9 cellular contexts compared by ENCODE assay signal in genomic region chr9:95504053-95504963, GRCh38. TPM values are rescaled to one million over a fixed set of nuclear protein-coding genes. Genes with fewer than 3 reads are reported as not detected.
DNase-seq lines count a peak whose midpoint lies in the region; ATAC-seq, FAIRE-seq and TF ChIP-seq lines count a peak whose summit lies in the region.
"Had no signal": no experiment of that assay in that cellular context is flagged by ENCODE, and none has a peak within 500 bp of the region (broad histone marks: within the 10 kb centered on the region; RNA-seq: fewer than 3 reads in every experiment).

No MANE protein-coding gene starts in this region.

- POLR2A ChIA-PET in AG04449 (lab: Yijun Ruan, JAX) (no interaction called here), K562 (lab: Yijun Ruan, JAX) (interaction anchor here (0.7 to 1.2 kb wide), 4 partner anchors 10 to 467 kb away, joined by 3 to 5 read pairs (median 4); no protein-coding TSS in a partner anchor)

- TF ChIP-seq RAD21 in K562 (CRISPR knock-in tag; conservative IDR thresholded peaks at IDR 0.05 in 1 of 2, IDR thresholded peaks at IDR 0.05 in 1 of 2), result peak in 1 of 2 experiments; percentile 9; a peak in 2 of 4 replicates
- TF ChIP-seq RAD21 in liver (IDR thresholded peaks at IDR 0.05), result no peak

- H3K9me1 ChIP-seq in K562 (ENCODE audit: control insufficient read depth, insufficient read depth, low read length), result no peaks in the 10 kb centered on the region

- H4K20me1 ChIP-seq in K562 (replicated peaks; ENCODE audit: control insufficient read depth, insufficient read depth, low read length), result peaks cover 8% of the 10 kb centered on the region; the same call in 1 of the 2 replicates

- H3K4me2 ChIP-seq in K562 (ENCODE audit: insufficient read depth, low read length), result peak overlapping the region; percentile 62

- no peak overlapping the region for H3K27ac ChIP-seq in K562 (ENCODE audit: extremely low read depth, low read depth, low read length)
- H3K27ac ChIP-seq in liver (ENCODE audit: low read depth in 1 of 2, low read length in 2 of 2), result no peak overlapping the region
- H3K27ac ChIP-seq in vagina, result no peak overlapping the region

- H3K79me2 ChIP-seq in K562 (ENCODE audit: control insufficient read depth, insufficient read depth, low read length), result peaks cover 51% of the 10 kb centered on the region

- H3K27me3 ChIP-seq in K562 (ENCODE audit: control insufficient read depth in 2 of 2, insufficient read depth in 2 of 2, low read length in 2 of 2) (no peaks in the 10 kb centered on the region), liver (ENCODE audit: control insufficient read depth in 4 of 4, insufficient read depth in 4 of 4, low read length in 3 of 4) (no peaks in the 10 kb centered on the region), vagina (no peaks in the 10 kb centered on the region)

- H3K36me3 ChIP-seq in K562 (ENCODE audit: control insufficient read depth, insufficient read depth, low read length) (no peaks in the 10 kb centered on the region), liver (ENCODE audit: control insufficient read depth in 4 of 4, insufficient read depth in 3 of 4, low read depth in 1 of 4, low read length in 3 of 4) (no peaks in the 10 kb centered on the region), vagina (no peaks in the 10 kb centered on the region)

- intact Hi-C loops in K562 (cut with micrococcal nuclease) (loop anchor here (2.0 kb wide), 1 partner anchor 42 kb away; no protein-coding TSS in a partner anchor), vagina (cut with DNase I) (no loop called here)

- H2AFZ ChIP-seq in K562 (ENCODE audit: low read depth, low read length), result no peak overlapping the region

- ATAC-seq in K562, result peak; percentile 37
- ATAC-seq in HG02588 (IDR thresholded peaks at IDR 0.05; ENCODE audit: unreplicated experiment), result no peak
- no peak for ATAC-seq in HG03457 (IDR thresholded peaks at IDR 0.05; ENCODE audit: unreplicated experiment)

- peak; percentile 78 for FAIRE-seq in K562 (lab: Jason Lieb, UNC)

- no peak for DNase-seq in AG04449 (ENCODE audit: low read depth, low spot score)
- peak; percentile 17 for DNase-seq in HT1080 (ENCODE audit: low read depth)
- peak; percentile 51 to 79 (median 64) for DNase-seq in K562 (ENCODE audit: extremely low read depth in 1 of 4, low spot score in 3 of 4)
- no peak for DNase-seq in NCI-H1092 treated with DMSO at 0.1 percent for 48 hours (lab: John Stamatoyannopoulos, UW)
- no peak for DNase-seq in vagina (ENCODE audit: extremely low spot score in 2 of 2)
- DNase-seq: NCI-H187 treated with DMSO at 0.1 percent for 48 hours had no signal

- no peak for TF ChIP-seq EP300 in K562 (IDR thresholded peaks at IDR 0.05; ENCODE audit: low read length)

- 24% methylated on average over 15 of the region's 15 CpGs for WGBS in K562 (ENCODE audit: insufficient coverage, low coverage, missing lambda C conversion rate)
- 78% methylated on average over 15 of the region's 15 CpGs for WGBS in liver

- H3K9me3 ChIP-seq in K562 (replicated peaks; ENCODE audit: control insufficient read depth, insufficient read depth, low read depth, low read length) (no peaks in the 10 kb centered on the region), liver (ENCODE audit: control insufficient read depth in 4 of 4, low read length in 3 of 4) (no peaks in the 10 kb centered on the region), vagina (no peaks in the 10 kb centered on the region)

- TF ChIP-seq CTCF in AG04449 (IDR thresholded peaks at IDR 0.05; ENCODE audit: insufficient read depth, low read length, missing control alignments) (peak; percentile 17), K562 (IDR thresholded peaks at IDR 0.05 in 2 of 3, conservative IDR thresholded peaks at IDR 0.05 in 1 of 3; ENCODE audit: insufficient read depth in 2 of 3, low read depth in 1 of 3, low read length in 3 of 3) (peak; percentile 29 to 38 (median 31); a peak in 2 of 6 replicates), liver (IDR thresholded peaks at IDR 0.05; ENCODE audit: low read depth, low read length, missing input control) (no peak), vagina (IDR thresholded peaks at IDR 0.05) (no peak)

- TF ChIP-seq POLR2A in K562 (conservative IDR thresholded peaks at IDR 0.05), result no peak
- TF ChIP-seq POLR2A in vagina (IDR thresholded peaks at IDR 0.05), result no peak

- no TSS peak for BruUV-seq in K562 (replicated peaks; lab: Mats Ljungman, UMichigan)

- H3K9ac ChIP-seq in K562 (ENCODE audit: insufficient read depth in 1 of 2, low read depth in 2 of 2, low read length in 2 of 2) (peak overlapping the region in 1 of 2 experiments; percentile 45; a peak in 2 of 4 replicates), liver (ENCODE audit: low read depth in 1 of 2, low read length in 2 of 2) (no peak overlapping the region)

- in situ Hi-C loops in K562 (cut with MboI), result no loop called here

- CTCF ChIA-PET in AG04449 (lab: Yijun Ruan, JAX) (interaction anchor here (0.6 kb wide), 1 partner anchor 56 kb away, joined by 3 read pairs; no protein-coding TSS in a partner anchor), K562 (lab: Yijun Ruan, JAX; ENCODE audit: low intra/inter-chr PET ratio) (interaction anchor here (0.6 kb wide), 1 partner anchor 316 kb away, joined by 4 read pairs; no protein-coding TSS in a partner anchor)

- peak overlapping the region; percentile 13 for H3K4me3 ChIP-seq in AG04449 (ENCODE audit: low read depth, low read length)
- H3K4me3 ChIP-seq in K562, result peak overlapping the region; percentile 84; the same call in 1 of the 2 replicates
- no peak overlapping the region for H3K4me3 ChIP-seq in liver (ENCODE audit: low read depth in 1 of 3, low read length in 3 of 3)
- no peak overlapping the region for H3K4me3 ChIP-seq in vagina

- H3K4me1 ChIP-seq in K562 (replicated peaks in 1 of 2; ENCODE audit: control insufficient read depth in 2 of 2, insufficient read depth in 2 of 2, low read length in 2 of 2), result peaks cover 19 to 37% of the 10 kb centered on the region in 2 experiments; a peak in 4 of 5 replicates
- peaks cover 0 to 16% (median 10%) of the 10 kb centered on the region in 4 donors for H3K4me1 ChIP-seq in liver (ENCODE audit: control insufficient read depth in 4 of 4, insufficient read depth in 4 of 4, low read length in 3 of 4)
- H3K4me1 ChIP-seq in vagina, result peaks cover 46% of the 10 kb centered on the region

TF ChIP-seq in liver, 16 proteins besides CTCF, POLR2A, EP300 and RAD21:
- TF ChIP-seq MAX (IDR thresholded peaks at IDR 0.05), result no peak
- peak; percentile 29 for TF ChIP-seq FOXA1 (IDR thresholded peaks at IDR 0.05)
- no peak for TF ChIP-seq TAF1 (conservative IDR thresholded peaks at IDR 0.05)
- no peak for TF ChIP-seq SP1 (IDR thresholded peaks at IDR 0.05)
- TF ChIP-seq ATF3 (IDR thresholded peaks at IDR 0.05), result no peak
- no peak for TF ChIP-seq JUND (IDR thresholded peaks at IDR 0.05)
- TF ChIP-seq HNF4G (IDR thresholded peaks at IDR 0.05), result no peak
- peak; percentile 66 for TF ChIP-seq FOXA2 (IDR thresholded peaks at IDR 0.05)

RNA-seq across cellular contexts. Expression of gene PTCH1, which starts 12.5 kb away (rescaled TPM):
- 0.77 and 2.1 TPM in 2 replicates for total RNA-seq in HT1080 (2014; rRNA removed; shearing (Covaris generic))
- polyA plus RNA-seq in HT1080 (2015; cell fraction: cytosol; rRNA removed), result 0.73 and 1.2 TPM in 2 replicates
- polyA plus RNA-seq in HT1080 (2015; cell fraction: nucleus; rRNA removed), result 1.6 and 2.7 TPM in 2 replicates
- 48.5 and 59.3 TPM in 2 replicates for total RNA-seq in K562 (2011; cell fraction: chromatin; rRNA removed; ENCODE audit: low replicate concordance)
- 20.2 and 20.4 TPM in 2 replicates for total RNA-seq in K562 (2011; cell fraction: nucleolus; rRNA removed)
- total RNA-seq in K562 (2011; cell fraction: nucleoplasm; rRNA removed), result 28.4 and 48.7 TPM in 2 replicates
- total RNA-seq in K562 (2014; rRNA removed) (3.9 and 4.5 TPM in 2 replicates), K562 (2014; rRNA removed; fragmentation: Illumina TruSeq; extraction: Trizol) (5.2 and 5.5 TPM in 2 replicates), K562 (2015; rRNA removed; fragmentation: Illumina TruSeq; extraction: Trizol) (3.4 and 3.6 TPM in 2 replicates), K562 (2021) (9.9 and 13.9 TPM in 2 replicates), liver (1 to 10 TPM; 1.7 to 2.5 TPM), vagina (14.2 TPM)
- polyA plus RNA-seq in K562 (2011; rRNA removed) (2.3 and 4.2 TPM in 2 replicates), K562 (2014; fragmentation: Illumina TruSeq; extraction: Trizol) (5.8 and 8.2 TPM in 2 replicates), K562 (2014; fragmentation: Nextera tagmentation; extraction: Ambion mirVana) (under 1 TPM; 0.70 to 0.80 TPM), K562 (2014; rRNA removed) (2.8 and 3.8 TPM in 2 replicates), liver (1 to 10 TPM; 1.2 to 5.0 TPM)
- 2.4 and 3.4 TPM in 2 replicates for polyA plus RNA-seq in K562 (2011; cell fraction: cytosol; rRNA removed)
- 8.8 and 13.0 TPM in 2 replicates for polyA plus RNA-seq in K562 (2011; cell fraction: nucleus; rRNA removed)
- polyA plus RNA-seq in K562 (2012), result 3.5 and 6.1 TPM in 2 replicates
- polyA minus RNA-seq in K562 (2011; rRNA and poly(A)+ RNA removed), result 11.2 and 11.8 TPM in 2 replicates
- polyA minus RNA-seq in K562 (2011; cell fraction: cytosol; rRNA and poly(A)+ RNA removed), result 4.7 and 12.2 TPM in 2 replicates
- 8.2 and 13.9 TPM in 2 replicates for polyA minus RNA-seq in K562 (2011; cell fraction: nucleus; rRNA and poly(A)+ RNA removed)

Comparison
In these comparisons a context has a peak if more than half of its experiments do, and no peak if none do; other contexts are left out.
1. DNase-seq: peak in HT1080 (single experiment) and K562 (4 of 4); none in AG04449 (single experiment), NCI-H1092 treated with DMSO at 0.1 percent for 48 hours (single experiment) and vagina (0 of 2).
2. H3K4me3 ChIP-seq: peak in AG04449 (single experiment) and K562 (single experiment); none in liver (0 of 3) and vagina (0 of 2).
3. CTCF ChIP-seq: peak in AG04449 (single experiment) and K562 (3 of 3); none in liver (single experiment) and vagina (0 of 3).